ENCODE assay signal across 26 cellular contexts in the genomic region with DNA sequence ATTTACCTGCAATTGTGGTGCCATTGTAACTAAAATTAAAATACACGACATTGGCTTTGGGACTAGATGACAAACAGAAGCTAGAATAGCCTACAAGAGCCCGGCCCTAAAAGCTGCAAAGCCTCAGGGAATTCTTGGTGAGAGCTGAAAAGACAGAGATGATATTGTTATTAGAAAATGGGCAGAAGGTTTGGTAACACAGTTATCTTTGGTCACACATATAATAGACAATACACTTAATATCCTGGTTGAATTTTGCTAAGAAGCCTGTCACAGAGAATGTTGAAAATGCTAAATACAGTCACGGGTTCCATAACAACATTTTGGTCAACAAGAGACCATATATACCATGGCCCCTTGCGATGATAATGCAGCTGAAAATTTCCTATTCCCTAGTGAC.
"Had no signal": no experiment of that assay in that cellular context is flagged by ENCODE, and none has a peak within 500 bp of the region (broad histone marks: within the 10 kb centered on the region; RNA-seq: fewer than 3 reads in every experiment).

No MANE protein-coding gene starts in this region.

- H3K9me3 ChIP-seq: neutrophil, ovary, psoas muscle, right lobe of liver, sigmoid colon, stomach, thoracic aorta, thyroid gland, tibial nerve, upper lobe of left lung, vagina had no signal

- H2AFZ ChIP-seq: parathyroid adenoma had no signal

- ATAC-seq: natural killer cell treated with Interleukin-12 subunit alpha and Interleukin-12 subunit beta and Interleukin-15 and Interleukin-18, amount 100 ng/mL, for 72 hours; psoas muscle; right cardiac atrium; right lobe of liver; stimulated activated effector memory CD8-positive, alpha-beta T cell treated with anti-CD3 and anti-CD28 coated beads, Interleukin-12 subunit alpha, Interleukin-12 subunit beta, amount 100 ng/mL, for 72 hours; stimulated activated naive B cell treated with anti-CD40 and anti-IgM and Interleukin-4, amounts not matched to agents 10 μg/mL and 1 μg/mL and 100 μg/mL, for 72 hours had no signal

- H3K27me3 ChIP-seq: neutrophil, ovary, right lobe of liver, sigmoid colon, stomach, thyroid gland, tibial nerve, upper lobe of left lung, vagina had no signal

- H3K79me2 ChIP-seq: parathyroid adenoma had no signal

- H3K9ac ChIP-seq: parathyroid adenoma had no signal

- H3K27ac ChIP-seq: neutrophil, ovary, parathyroid adenoma, psoas muscle, right lobe of liver, sigmoid colon, stomach, thoracic aorta, thyroid gland, tibial nerve, upper lobe of left lung, vagina had no signal

- H3K36me3 ChIP-seq: neutrophil, ovary, right lobe of liver, sigmoid colon, stomach, thoracic aorta, thyroid gland, tibial nerve, upper lobe of left lung, vagina had no signal

- H3K4me1 ChIP-seq: parathyroid adenoma, psoas muscle, right lobe of liver, sigmoid colon, stomach, thyroid gland, tibial nerve, upper lobe of left lung, vagina had no signal

- H3K4me3 ChIP-seq: ovary, psoas muscle, right lobe of liver, sigmoid colon, stomach, thoracic aorta, thyroid gland, tibial nerve, upper lobe of left lung, vagina had no signal

- DNase-seq: nephron progenitor cell; nucleus accumbens; ovary; posterior cingulate gyrus; psoas muscle; right cardiac atrium; right lobe of liver; sigmoid colon; small intestine; stimulated activated CD4-positive, alpha-beta T cell treated with anti-CD3 and anti-CD28 coated beads, Interleukin-15, amount 100 ng/mL, for 24 hours; stimulated activated CD4-positive, alpha-beta T cell treated with anti-CD3 and anti-CD28 coated beads, Interleukin-2, amount 100 ng/mL, for 24 hours; stimulated activated CD4-positive, alpha-beta T cell treated with anti-CD3 and anti-CD28 coated beads, Interleukin-2, amount 100 ng/mL, for 48 hours; stimulated activated CD4-positive, alpha-beta T cell treated with anti-CD3 and anti-CD28 coated beads, Interleukin-4, amount 100 ng/mL, for 24 hours; stimulated activated naive B cell treated with anti-CD40 and anti-IgM and Interleukin-4, amounts not matched to agents 10 μg/mL and 1 μg/mL and 100 μg/mL, for 72 hours; stimulated activated naive CD4-positive, alpha-beta T cell treated with Interleukin-2 at 50 U/mL for 16 hours; stomach; thyroid gland; trophoblast cell; upper lobe of left lung had no signal
